ENCODE assay signal across 1 cellular context in genomic region chr3:169760479-169760878, GRCh38.
TF ChIP-seq lines count a peak whose summit lies in the region.

No MANE protein-coding gene starts in this region.

TF ChIP-seq in K562, 482 proteins besides CTCF, POLR2A, EP300 and RAD21 (continued from another document):
- TF ChIP-seq, protein P1, sequence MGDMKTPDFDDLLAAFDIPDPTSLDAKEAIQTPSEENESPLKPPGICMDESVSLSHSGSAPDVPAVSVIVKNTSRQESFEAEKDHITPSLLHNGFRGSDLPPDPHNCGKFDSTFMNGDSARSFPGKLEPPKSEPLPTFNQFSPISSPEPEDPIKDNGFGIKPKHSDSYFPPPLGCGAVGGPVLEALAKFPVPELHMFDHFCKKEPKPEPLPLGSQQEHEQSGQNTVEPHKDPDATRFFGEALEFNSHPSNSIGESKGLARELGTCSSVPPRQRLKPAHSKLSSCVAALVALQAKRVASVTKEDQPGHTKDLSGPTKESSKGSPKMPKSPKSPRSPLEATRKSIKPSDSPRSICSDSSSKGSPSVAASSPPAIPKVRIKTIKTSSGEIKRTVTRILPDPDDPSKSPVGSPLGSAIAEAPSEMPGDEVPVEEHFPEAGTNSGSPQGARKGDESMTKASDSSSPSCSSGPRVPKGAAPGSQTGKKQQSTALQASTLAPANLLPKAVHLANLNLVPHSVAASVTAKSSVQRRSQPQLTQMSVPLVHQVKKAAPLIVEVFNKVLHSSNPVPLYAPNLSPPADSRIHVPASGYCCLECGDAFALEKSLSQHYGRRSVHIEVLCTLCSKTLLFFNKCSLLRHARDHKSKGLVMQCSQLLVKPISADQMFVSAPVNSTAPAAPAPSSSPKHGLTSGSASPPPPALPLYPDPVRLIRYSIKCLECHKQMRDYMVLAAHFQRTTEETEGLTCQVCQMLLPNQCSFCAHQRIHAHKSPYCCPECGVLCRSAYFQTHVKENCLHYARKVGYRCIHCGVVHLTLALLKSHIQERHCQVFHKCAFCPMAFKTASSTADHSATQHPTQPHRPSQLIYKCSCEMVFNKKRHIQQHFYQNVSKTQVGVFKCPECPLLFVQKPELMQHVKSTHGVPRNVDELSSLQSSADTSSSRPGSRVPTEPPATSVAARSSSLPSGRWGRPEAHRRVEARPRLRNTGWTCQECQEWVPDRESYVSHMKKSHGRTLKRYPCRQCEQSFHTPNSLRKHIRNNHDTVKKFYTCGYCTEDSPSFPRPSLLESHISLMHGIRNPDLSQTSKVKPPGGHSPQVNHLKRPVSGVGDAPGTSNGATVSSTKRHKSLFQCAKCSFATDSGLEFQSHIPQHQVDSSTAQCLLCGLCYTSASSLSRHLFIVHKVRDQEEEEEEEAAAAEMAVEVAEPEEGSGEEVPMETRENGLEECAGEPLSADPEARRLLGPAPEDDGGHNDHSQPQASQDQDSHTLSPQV (IDR thresholded peaks at IDR 0.05): peak; percentile 72; the same call in 1 of the 2 replicates
- peak; percentile 73 for TF ChIP-seq ARID1B (IDR thresholded peaks at IDR 0.05)
- TF ChIP-seq ZNF311 (CRISPR knock-in tag; IDR thresholded peaks at IDR 0.05): no peak
- TF ChIP-seq EWSR1 (IDR thresholded peaks at IDR 0.05; ENCODE audit: borderline replicate concordance, low read depth, partially characterized antibody): no peak
- peak; percentile 56; the same call in 1 of the 2 replicates for TF ChIP-seq ATF7 (IDR thresholded peaks at IDR 0.05)
- TF ChIP-seq, protein P2, sequence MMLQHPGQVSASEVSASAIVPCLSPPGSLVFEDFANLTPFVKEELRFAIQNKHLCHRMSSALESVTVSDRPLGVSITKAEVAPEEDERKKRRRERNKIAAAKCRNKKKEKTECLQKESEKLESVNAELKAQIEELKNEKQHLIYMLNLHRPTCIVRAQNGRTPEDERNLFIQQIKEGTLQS (IDR thresholded peaks at IDR 0.05): peak; percentile 93
- TF ChIP-seq, protein P2 (CRISPR knock-in tag; conservative IDR thresholded peaks at IDR 0.05): 0 out of 2 replicates have a peak, but pooled peaks have one; percentile 53
- no peak for TF ChIP-seq ETV1 (tag; conservative IDR thresholded peaks at IDR 0.05; ENCODE audit: low read depth)
- 0 out of 2 replicates have a peak, but pooled peaks have one; percentile 15 for TF ChIP-seq BHLHE40 (IDR thresholded peaks at IDR 0.05; ENCODE audit: low read length)
- peak; percentile 46; the same call in 1 of the 2 replicates for TF ChIP-seq SMARCC2 (IDR thresholded peaks at IDR 0.05; ENCODE audit: low read depth)
- TF ChIP-seq, protein P3, sequence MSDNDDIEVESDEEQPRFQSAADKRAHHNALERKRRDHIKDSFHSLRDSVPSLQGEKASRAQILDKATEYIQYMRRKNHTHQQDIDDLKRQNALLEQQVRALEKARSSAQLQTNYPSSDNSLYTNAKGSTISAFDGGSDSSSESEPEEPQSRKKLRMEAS (CRISPR knock-in tag; IDR thresholded peaks at IDR 0.05): peak; percentile 25; the same call in 1 of the 2 replicates
- TF ChIP-seq ZNF668 (CRISPR knock-in tag; IDR thresholded peaks at IDR 0.05): no peak
- peak; percentile 32; the same call in 1 of the 2 replicates for TF ChIP-seq ZBTB12 (CRISPR knock-in tag; IDR thresholded peaks at IDR 0.05)
- no peak for TF ChIP-seq ESRRA (IDR thresholded peaks at IDR 0.05; ENCODE audit: borderline replicate concordance, low read depth)
- no peak for TF ChIP-seq ZNF76 (CRISPR knock-in tag; IDR thresholded peaks at IDR 0.05; ENCODE audit: borderline replicate concordance)
- TF ChIP-seq, protein P4, sequence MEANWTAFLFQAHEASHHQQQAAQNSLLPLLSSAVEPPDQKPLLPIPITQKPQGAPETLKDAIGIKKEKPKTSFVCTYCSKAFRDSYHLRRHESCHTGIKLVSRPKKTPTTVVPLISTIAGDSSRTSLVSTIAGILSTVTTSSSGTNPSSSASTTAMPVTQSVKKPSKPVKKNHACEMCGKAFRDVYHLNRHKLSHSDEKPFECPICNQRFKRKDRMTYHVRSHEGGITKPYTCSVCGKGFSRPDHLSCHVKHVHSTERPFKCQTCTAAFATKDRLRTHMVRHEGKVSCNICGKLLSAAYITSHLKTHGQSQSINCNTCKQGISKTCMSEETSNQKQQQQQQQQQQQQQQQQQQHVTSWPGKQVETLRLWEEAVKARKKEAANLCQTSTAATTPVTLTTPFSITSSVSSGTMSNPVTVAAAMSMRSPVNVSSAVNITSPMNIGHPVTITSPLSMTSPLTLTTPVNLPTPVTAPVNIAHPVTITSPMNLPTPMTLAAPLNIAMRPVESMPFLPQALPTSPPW (CRISPR knock-in tag; IDR thresholded peaks at IDR 0.05): peak; percentile 32; the same call in 1 of the 2 replicates
- peak; percentile 24 to 35; a peak in 1 of 4 replicates for TF ChIP-seq MAZ (CRISPR knock-in tag; conservative IDR thresholded peaks at IDR 0.05 in 1 of 2, IDR thresholded peaks at IDR 0.05 in 1 of 2)
- peak; percentile 71 to 84; a peak in 3 of 4 replicates for TF ChIP-seq TRIM24 (IDR thresholded peaks at IDR 0.05)
- TF ChIP-seq, protein P5, sequence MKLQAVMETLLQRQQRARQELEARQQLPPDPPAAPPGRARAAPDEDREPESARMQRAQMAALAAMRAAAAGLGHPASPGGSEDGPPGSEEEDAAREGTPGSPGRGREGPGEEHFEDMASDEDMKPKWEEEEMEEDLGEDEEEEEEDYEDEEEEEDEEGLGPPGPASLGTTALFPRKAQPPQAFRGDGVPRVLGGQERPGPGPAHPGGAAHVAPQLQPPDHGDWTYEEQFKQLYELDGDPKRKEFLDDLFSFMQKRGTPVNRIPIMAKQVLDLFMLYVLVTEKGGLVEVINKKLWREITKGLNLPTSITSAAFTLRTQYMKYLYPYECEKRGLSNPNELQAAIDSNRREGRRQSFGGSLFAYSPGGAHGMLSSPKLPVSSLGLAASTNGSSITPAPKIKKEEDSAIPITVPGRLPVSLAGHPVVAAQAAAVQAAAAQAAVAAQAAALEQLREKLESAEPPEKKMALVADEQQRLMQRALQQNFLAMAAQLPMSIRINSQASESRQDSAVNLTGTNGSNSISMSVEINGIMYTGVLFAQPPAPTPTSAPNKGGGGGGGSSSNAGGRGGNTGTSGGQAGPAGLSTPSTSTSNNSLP (IDR thresholded peaks at IDR 0.05; ENCODE audit: borderline replicate concordance, low read depth, low read length): peak; percentile 60; the same call in 1 of the 2 replicates
- peak in 1 of 2 experiments; percentile 64 for TF ChIP-seq AFF1 (IDR thresholded peaks at IDR 0.05; ENCODE audit: low read depth in 1 of 2, partially characterized antibody in 2 of 2)
- no peak for TF ChIP-seq CBFA2T2 (conservative IDR thresholded peaks at IDR 0.05)
- peak; percentile 82 for TF ChIP-seq HMBOX1 (IDR thresholded peaks at IDR 0.05)
- TF ChIP-seq E2F6 (IDR thresholded peaks at IDR 0.05; ENCODE audit: borderline replicate concordance in 1 of 2, extremely low read depth in 1 of 2, insufficient read depth in 1 of 2, insufficient read length in 1 of 2, low read depth in 1 of 2, low read length in 1 of 2, poor library complexity in 1 of 2, severe bottlenecking in 1 of 2): peak; percentile 22 to 67
- TF ChIP-seq, protein P6, sequence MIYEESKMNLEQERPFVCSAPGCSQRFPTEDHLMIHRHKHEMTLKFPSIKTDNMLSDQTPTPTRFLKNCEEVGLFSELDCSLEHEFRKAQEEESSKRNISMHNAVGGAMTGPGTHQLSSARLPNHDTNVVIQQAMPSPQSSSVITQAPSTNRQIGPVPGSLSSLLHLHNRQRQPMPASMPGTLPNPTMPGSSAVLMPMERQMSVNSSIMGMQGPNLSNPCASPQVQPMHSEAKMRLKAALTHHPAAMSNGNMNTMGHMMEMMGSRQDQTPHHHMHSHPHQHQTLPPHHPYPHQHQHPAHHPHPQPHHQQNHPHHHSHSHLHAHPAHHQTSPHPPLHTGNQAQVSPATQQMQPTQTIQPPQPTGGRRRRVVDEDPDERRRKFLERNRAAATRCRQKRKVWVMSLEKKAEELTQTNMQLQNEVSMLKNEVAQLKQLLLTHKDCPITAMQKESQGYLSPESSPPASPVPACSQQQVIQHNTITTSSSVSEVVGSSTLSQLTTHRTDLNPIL (CRISPR knock-in tag; IDR thresholded peaks at IDR 0.05): no peak
- TF ChIP-seq ASH1L (IDR thresholded peaks at IDR 0.05; ENCODE audit: borderline replicate concordance, low read depth, partially characterized antibody): no peak
- peak; percentile 76 for TF ChIP-seq ZNF175 (CRISPR knock-in tag; IDR thresholded peaks at IDR 0.05; ENCODE audit: low read depth)
- TF ChIP-seq, protein P7, sequence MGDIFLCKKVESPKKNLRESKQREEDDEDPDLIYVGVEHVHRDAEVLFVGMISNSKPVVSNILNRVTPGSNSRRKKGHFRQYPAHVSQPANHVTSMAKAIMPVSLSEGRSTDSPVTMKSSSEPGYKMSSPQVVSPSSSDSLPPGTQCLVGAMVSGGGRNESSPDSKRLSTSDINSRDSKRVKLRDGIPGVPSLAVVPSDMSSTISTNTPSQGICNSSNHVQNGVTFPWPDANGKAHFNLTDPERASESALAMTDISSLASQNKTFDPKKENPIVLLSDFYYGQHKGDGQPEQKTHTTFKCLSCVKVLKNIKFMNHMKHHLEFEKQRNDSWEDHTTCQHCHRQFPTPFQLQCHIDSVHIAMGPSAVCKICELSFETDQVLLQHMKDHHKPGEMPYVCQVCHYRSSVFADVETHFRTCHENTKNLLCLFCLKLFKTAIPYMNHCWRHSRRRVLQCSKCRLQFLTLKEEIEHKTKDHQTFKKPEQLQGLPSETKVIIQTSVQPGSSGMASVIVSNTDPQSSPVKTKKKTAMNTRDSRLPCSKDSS (IDR thresholded peaks at IDR 0.05; ENCODE audit: low read depth, partially characterized antibody): no peak
